17 cellular contexts compared by ENCODE assay signal in genomic region chr7:138033241-138033640, GRCh38. TPM values are rescaled to one million over a fixed set of nuclear protein-coding genes. Genes with fewer than 3 reads are reported as not detected.
DNase-seq lines count a peak whose midpoint lies in the region; FAIRE-seq and TF ChIP-seq lines count a peak whose summit lies in the region.
"Had no signal": no experiment of that assay in that cellular context is flagged by ENCODE, and none has a peak within 500 bp of the region (broad histone marks: within the 10 kb centered on the region; RNA-seq: fewer than 3 reads in every experiment).

No MANE protein-coding gene starts in this region.

- H2BK120ac ChIP-seq in mesenchymal stem cell (ENCODE audit: low read depth, low read length) = no peak overlapping the region

- H3K27ac ChIP-seq in astrocyte (ENCODE audit: low read depth, low read length) (no peak overlapping the region), mesenchymal stem cell (ENCODE audit: low read length, poor library complexity, severe bottlenecking) (no peak overlapping the region)
- H3K27ac ChIP-seq: A549 had no signal

- H3K27me3 ChIP-seq in HAP-1 (ENCODE audit: low read depth) = no peaks in the 10 kb centered on the region
- H3K27me3 ChIP-seq in astrocyte (ENCODE audit: insufficient read depth, low read length) = peaks cover under 1% of the 10 kb centered on the region
- no peaks in the 10 kb centered on the region for H3K27me3 ChIP-seq in mesenchymal stem cell (ENCODE audit: control insufficient read depth in 1 of 2, insufficient read depth in 1 of 2, low read length in 2 of 2)

- H3K14ac ChIP-seq in mesenchymal stem cell (ENCODE audit: low read length in 2 of 2) = no peak overlapping the region

- no peaks in the 10 kb centered on the region for H3K27me3 Mint-ChIP-seq in astrocyte (ENCODE audit: low read depth, unreplicated experiment)

- no peak overlapping the region for H2BK15ac ChIP-seq in mesenchymal stem cell (ENCODE audit: low read depth, poor library complexity, severe bottlenecking)

- no peak overlapping the region for H3K18ac ChIP-seq in mesenchymal stem cell (ENCODE audit: low read depth in 1 of 2, low read length in 2 of 2)

- H3K9me3 ChIP-seq in HAP-1 = peaks cover 24% of the 10 kb centered on the region
- no peaks in the 10 kb centered on the region for H3K9me3 ChIP-seq in astrocyte (ENCODE audit: insufficient read depth, low read depth, low read length)
- no peaks in the 10 kb centered on the region for H3K9me3 ChIP-seq in mesenchymal stem cell (ENCODE audit: control insufficient read depth, low read length)

- H4K20me1 ChIP-seq in astrocyte (ENCODE audit: insufficient read depth, low read length) = no peaks in the 10 kb centered on the region

- no peak overlapping the region for H4K91ac ChIP-seq in mesenchymal stem cell (ENCODE audit: low read length)

- H3K4me3 Mint-ChIP-seq in astrocyte (ENCODE audit: unreplicated experiment) = no peak overlapping the region
- H3K4me3 Mint-ChIP-seq: CD14-positive monocyte; CD8-positive, alpha-beta T cell had no signal

- no peak for TF ChIP-seq POLR2A in H54 (IDR thresholded peaks at IDR 0.05; ENCODE audit: low read depth, low read length)

- FAIRE-seq in astrocyte (lab: Jason Lieb, UNC) (no peak), H54 (lab: Jason Lieb, UNC) (no peak)
- FAIRE-seq: A549, K562 had no signal

- H3K4me3 ChIP-seq in HAP-1 (no peak overlapping the region), astrocyte (ENCODE audit: insufficient read depth, low read depth, low read length) (no peak overlapping the region), mesenchymal stem cell (ENCODE audit: insufficient read depth in 1 of 2, low read depth in 1 of 2, low read length in 2 of 2) (no peak overlapping the region)
- H3K4me3 ChIP-seq: A549, K562 had no signal

- no peak overlapping the region for H3K4ac ChIP-seq in mesenchymal stem cell (ENCODE audit: low read depth in 1 of 2, low read length in 2 of 2)

- peak overlapping the region; percentile 36 for H2AK5ac ChIP-seq in mesenchymal stem cell (ENCODE audit: low read length, severe bottlenecking)

- WGBS in mesenchymal stem cell = 68% methylated on average over 4 of the region's 4 CpGs

- H2AFZ ChIP-seq in astrocyte (ENCODE audit: low read depth, low read length) (no peak overlapping the region), mesenchymal stem cell (ENCODE audit: low read depth, low read length) (no peak overlapping the region)

- H3K9ac ChIP-seq in astrocyte (ENCODE audit: low read length) (no peak overlapping the region), mesenchymal stem cell (ENCODE audit: low read length) (no peak overlapping the region)

- peak overlapping the region; percentile 38 for H3K27ac Mint-ChIP-seq in astrocyte (ENCODE audit: unreplicated experiment)
- H3K27ac Mint-ChIP-seq: CD14-positive monocyte; CD8-positive, alpha-beta T cell had no signal

- no peaks in the 10 kb centered on the region for H3K79me2 ChIP-seq in astrocyte (ENCODE audit: insufficient read depth, low read length)

- no peaks in the 10 kb centered on the region for H3K79me1 ChIP-seq in mesenchymal stem cell (replicated peaks; ENCODE audit: low read length, poor library complexity, severe bottlenecking)

- peaks cover 24% of the 10 kb centered on the region for H3K4me1 Mint-ChIP-seq in astrocyte (ENCODE audit: low read depth, unreplicated experiment)

- H3K36me3 Mint-ChIP-seq in astrocyte (ENCODE audit: low read depth, unreplicated experiment) = no peaks in the 10 kb centered on the region
- H3K36me3 Mint-ChIP-seq: CD14-positive monocyte; CD8-positive, alpha-beta T cell had no signal

- no peak overlapping the region for H2BK5ac ChIP-seq in mesenchymal stem cell (ENCODE audit: low read depth, low read length, poor library complexity, severe bottlenecking)

- no peak overlapping the region for H3K23ac ChIP-seq in mesenchymal stem cell (ENCODE audit: low read length in 2 of 2)

- no peak for TF ChIP-seq CTCF in astrocyte (IDR thresholded peaks at IDR 0.05; ENCODE audit: insufficient read depth, low read depth, low read length)

- DNase-seq in HAP-1 (ENCODE audit: low spot score in 2 of 2) = peak; percentile 17 to 44
- DNase-seq in astrocyte (ENCODE audit: low read depth) = no peak
- no peak for DNase-seq in mesenchymal stem cell
- DNase-seq in SW480 (ENCODE audit: low spot score) = no peak
- no peak for DNase-seq in NCI-H1694 treated with DMSO at 0.1 percent for 48 hours (lab: John Stamatoyannopoulos, UW)
- no peak for DNase-seq in H54 (ENCODE audit: insufficient read length, low spot score)
- no peak for DNase-seq in NCI-H146 treated with DMSO at 0.1 percent for 48 hours (lab: John Stamatoyannopoulos, UW; ENCODE audit: unreplicated experiment)
- DNase-seq: CD8-positive, alpha-beta T cell; COR-L47; DND-41; GDM1 had no signal

- H3K4me2 ChIP-seq in astrocyte (ENCODE audit: low read length) (no peak overlapping the region), mesenchymal stem cell (ENCODE audit: low read length, poor library complexity, severe bottlenecking) (no peak overlapping the region)
- H3K4me2 ChIP-seq: A549 had no signal

- H3K4me1 ChIP-seq in HAP-1 (peaks cover 23% of the 10 kb centered on the region), astrocyte (ENCODE audit: insufficient read depth, low read length) (no peaks in the 10 kb centered on the region), mesenchymal stem cell (ENCODE audit: control insufficient read depth, insufficient read depth, low read depth, low read length) (peaks cover 5% of the 10 kb centered on the region)

- H3K9me3 Mint-ChIP-seq in astrocyte (ENCODE audit: unreplicated experiment) = no peaks in the 10 kb centered on the region

- H2BK12ac ChIP-seq in mesenchymal stem cell (ENCODE audit: low read length in 2 of 2) = no peak overlapping the region

- in situ Hi-C loops in HAP-1 (cut with MboI; ENCODE audit: low sequenced_read_pairs) = no loop called here

- H4K8ac ChIP-seq in mesenchymal stem cell (ENCODE audit: low read length) = no peak overlapping the region

- H3K36me3 ChIP-seq in HAP-1 (replicated peaks) (no peaks in the 10 kb centered on the region), astrocyte (ENCODE audit: insufficient read depth, low read length) (no peaks in the 10 kb centered on the region), mesenchymal stem cell (ENCODE audit: control insufficient read depth in 1 of 2, insufficient read depth in 2 of 2, low read depth in 1 of 2, low read length in 2 of 2) (no peaks in the 10 kb centered on the region)

RNA-seq across cellular contexts. Expression of gene CREB3L2, which starts 31.4 kb away (rescaled TPM):
- total RNA-seq in astrocyte = 116 and 128 TPM in 2 replicates
- polyA plus RNA-seq in mesenchymal stem cell (2013, experiment 1 of 2) = 52.7 TPM
- polyA plus RNA-seq in mesenchymal stem cell (2013, experiment 2 of 2) = 51.1 TPM

RNA-seq across cellular contexts. Expression of gene AKR1D1, which starts 43.0 kb away (rescaled TPM):
- total RNA-seq in astrocyte = not detected in 2 replicates
- not detected for polyA plus RNA-seq in mesenchymal stem cell (2013, experiment 1 of 2)
- polyA plus RNA-seq in mesenchymal stem cell (2013, experiment 2 of 2) = not detected
- total RNA-seq: CD8-positive, alpha-beta T cell; H4; K562 had no signal
- polyA plus RNA-seq: AG04450, BJ, CD14-positive monocyte, K562 had no signal

Comparison
In these comparisons a context has a peak if more than half of its experiments do, and no peak if none do; other contexts are left out.
1. DNase-seq: peak in HAP-1 (2 of 2); none in astrocyte (single experiment), mesenchymal stem cell (single experiment), SW480 (single experiment), NCI-H1694 treated with DMSO at 0.1 percent for 48 hours (single experiment), H54 (single experiment) and NCI-H146 treated with DMSO at 0.1 percent for 48 hours (single experiment).